In genomic region chr17:75810216-75810615, GRCh38 we compare ENCODE assay signal across 1 cellular context.
TF ChIP-seq lines count a peak whose summit lies in the region.

No MANE protein-coding gene starts in this region.

TF ChIP-seq in GM12878, 131 proteins besides CTCF, POLR2A, EP300 and RAD21:
- no peak for TF ChIP-seq GABPA (IDR thresholded peaks at IDR 0.05; ENCODE audit: low read depth)
- TF ChIP-seq PML (IDR thresholded peaks at IDR 0.05; ENCODE audit: low read length), result no peak
- no peak for TF ChIP-seq IKZF1 (conservative IDR thresholded peaks at IDR 0.05)
- TF ChIP-seq IKZF2 (IDR thresholded peaks at IDR 0.05), result no peak
- TF ChIP-seq YY1 (IDR thresholded peaks at IDR 0.05; ENCODE audit: low read depth, low read length), result no peak
- 0 out of 2 replicates have a peak, but pooled peaks have one; percentile 11 for TF ChIP-seq PKNOX1 (IDR thresholded peaks at IDR 0.05)
- no peak for TF ChIP-seq RUNX3 (IDR thresholded peaks at IDR 0.05; ENCODE audit: low read length)
- TF ChIP-seq CREM (IDR thresholded peaks at IDR 0.05; ENCODE audit: low read depth), result no peak
- TF ChIP-seq E4F1 (IDR thresholded peaks at IDR 0.05; ENCODE audit: borderline replicate concordance, partially characterized antibody), result no peak
